In genomic region chr12:38907171-38907923, GRCh38 we compare ENCODE assay signal across 8 cellular contexts. TPM values are rescaled to one million over a fixed set of nuclear protein-coding genes. Genes with fewer than 3 reads are reported as not detected.
DNase-seq lines count a peak whose midpoint lies in the region; ATAC-seq, FAIRE-seq and TF ChIP-seq lines count a peak whose summit lies in the region.

No MANE protein-coding gene starts in this region.

- H3K36me3 ChIP-seq in kidney (ENCODE audit: control insufficient read depth in 1 of 2, insufficient read depth in 2 of 2, low read length in 2 of 2): no peaks in the 10 kb centered on the region
- no peaks in the 10 kb centered on the region for H3K36me3 ChIP-seq in subcutaneous abdominal adipose tissue (ENCODE audit: control insufficient read depth in 5 of 5, insufficient read depth in 5 of 5, low read length in 5 of 5)

- POLR2A ChIA-PET in activated CD4-positive, alpha-beta T cell treated with anti-CD3 and anti-CD28 coated beads for 36 hours (lab: Charles Lee): interaction anchor here (0.7 kb wide), 1 partner anchor 989 kb away, joined by 3 read pairs; no protein-coding TSS in a partner anchor

- intact Hi-C loops in activated CD4-positive, alpha-beta T cell treated with anti-CD3 and anti-CD28 coated beads for 36 hours (cut with DNase I, micrococcal nuclease): loop anchor here (2.0 to 10.0 kb wide), 8 partner anchors 130 to 1197 kb away; partner anchors contain the start of gene SLC2A13 (in 1 of the 2)
- intact Hi-C loops in kidney (cut with DNase I): no loop called here

- H3K4me3 Mint-ChIP-seq in activated CD4-positive, alpha-beta T cell treated with anti-CD3 and anti-CD28 coated beads for 36 hours: peak overlapping the region; percentile 84
- peak overlapping the region; percentile 84 for H3K4me3 Mint-ChIP-seq in activated naive CD8-positive, alpha-beta T cell treated with anti-CD3 and anti-CD28 coated beads for 36 hours

- no peaks in the 10 kb centered on the region for H3K9me3 Mint-ChIP-seq in activated CD4-positive, alpha-beta T cell treated with anti-CD3 and anti-CD28 coated beads for 36 hours (ENCODE audit: low read depth)
- no peaks in the 10 kb centered on the region for H3K9me3 Mint-ChIP-seq in activated naive CD8-positive, alpha-beta T cell treated with anti-CD3 and anti-CD28 coated beads for 36 hours

- H3K27ac ChIP-seq in kidney (ENCODE audit: low read depth in 2 of 2, low read length in 2 of 2) (peak overlapping the region; percentile 34 to 99), subcutaneous abdominal adipose tissue (ENCODE audit: low read depth, low read length) (peak overlapping the region; percentile 99)

- TF ChIP-seq CTCF in kidney (IDR thresholded peaks at IDR 0.05; ENCODE audit: borderline replicate concordance, extremely low read depth, insufficient read depth): no peak

- peaks cover 30% of the 10 kb centered on the region for H3K4me1 Mint-ChIP-seq in activated CD4-positive, alpha-beta T cell treated with anti-CD3 and anti-CD28 coated beads for 36 hours
- H3K4me1 Mint-ChIP-seq in activated naive CD8-positive, alpha-beta T cell treated with anti-CD3 and anti-CD28 coated beads for 36 hours: peaks cover 20% of the 10 kb centered on the region

- peak overlapping the region; percentile 77 for H3K27ac Mint-ChIP-seq in activated CD4-positive, alpha-beta T cell treated with anti-CD3 and anti-CD28 coated beads for 36 hours
- H3K27ac Mint-ChIP-seq in activated naive CD8-positive, alpha-beta T cell treated with anti-CD3 and anti-CD28 coated beads for 36 hours: peak overlapping the region; percentile 72

- CTCF ChIA-PET in activated CD4-positive, alpha-beta T cell treated with anti-CD3 and anti-CD28 coated beads for 36 hours (lab: Charles Lee): interaction anchor here (0.6 to 3.7 kb wide), 9 partner anchors 12 to 196 kb away, joined by 3 to 23 read pairs (median 4); no protein-coding TSS in a partner anchor

- H3K9me3 ChIP-seq in kidney (ENCODE audit: control insufficient read depth in 1 of 2, low read length in 2 of 2) (no peaks in the 10 kb centered on the region), subcutaneous abdominal adipose tissue (ENCODE audit: control insufficient read depth in 5 of 5, low read length in 5 of 5) (no peaks in the 10 kb centered on the region)

- peak; percentile 87 for FAIRE-seq in kidney (lab: Jason Lieb, UNC)

- peaks cover 10% of the 10 kb centered on the region for H3K27me3 Mint-ChIP-seq in activated CD4-positive, alpha-beta T cell treated with anti-CD3 and anti-CD28 coated beads for 36 hours
- H3K27me3 Mint-ChIP-seq in activated naive CD8-positive, alpha-beta T cell treated with anti-CD3 and anti-CD28 coated beads for 36 hours: peaks cover 50% of the 10 kb centered on the region

- H3K9ac ChIP-seq in kidney (ENCODE audit: low read length in 2 of 2) (peak overlapping the region; percentile 78 to 92), subcutaneous abdominal adipose tissue (ENCODE audit: low read length in 5 of 5) (peak overlapping the region in 4 of 5 donors; percentile 63 to 98 (median 84))

- no peaks in the 10 kb centered on the region for H3K36me3 Mint-ChIP-seq in activated CD4-positive, alpha-beta T cell treated with anti-CD3 and anti-CD28 coated beads for 36 hours (ENCODE audit: low read depth)
- no peaks in the 10 kb centered on the region for H3K36me3 Mint-ChIP-seq in activated naive CD8-positive, alpha-beta T cell treated with anti-CD3 and anti-CD28 coated beads for 36 hours

- H3K4me3 ChIP-seq in kidney (ENCODE audit: low read length in 2 of 2) (peak overlapping the region; percentile 81 to 94), subcutaneous abdominal adipose tissue (ENCODE audit: low read depth in 1 of 5, low read length in 5 of 5) (peak overlapping the region; percentile 82 to 94 (median 91))

- ATAC-seq in activated CD4-positive, alpha-beta T cell treated with anti-CD3 and anti-CD28 coated beads for 36 hours: peak; percentile 13

- no peak for DNase-seq in activated CD4-positive, alpha-beta T cell treated with anti-CD3 and anti-CD28 coated beads for 36 hours
- no peak for DNase-seq in activated CD4-positive, alpha-beta T cell treated with anti-CD3 and anti-CD28 coated beads, Interleukin-2, amount 50 U/mL, for 1 hour
- DNase-seq in activated naive CD8-positive, alpha-beta T cell treated with anti-CD3 and anti-CD28 coated beads for 36 hours: no peak
- DNase-seq in kidney: no peak
- no peak for DNase-seq in HuH-7.5 (ENCODE audit: low spot score)
- DNase-seq in central memory CD4-positive, alpha-beta T cell: no peak
- no peak for DNase-seq in NOMO-1 treated with DMSO at 0.1 percent for 48 hours (lab: John Stamatoyannopoulos, UW; ENCODE audit: unreplicated experiment)

- peaks cover 3 to 9% of the 10 kb centered on the region in 2 donors for H3K4me1 ChIP-seq in kidney (ENCODE audit: control insufficient read depth in 1 of 2, insufficient read depth in 1 of 2, low read depth in 1 of 2, low read length in 2 of 2)
- peaks cover 5 to 32% (median 26%) of the 10 kb centered on the region in 5 donors for H3K4me1 ChIP-seq in subcutaneous abdominal adipose tissue (ENCODE audit: control insufficient read depth in 5 of 5, insufficient read depth in 5 of 5, low read length in 5 of 5)

- no peaks in the 10 kb centered on the region for H3K27me3 ChIP-seq in subcutaneous abdominal adipose tissue (ENCODE audit: control insufficient read depth in 5 of 5, insufficient read depth in 4 of 5, low read length in 5 of 5)

RNA-seq across cellular contexts. Expression of gene CPNE8, which starts 2.0 kb away (rescaled TPM):
- 1 to 10 TPM; 3.0 to 4.6 TPM for total RNA-seq in activated CD4-positive, alpha-beta T cell treated with anti-CD3 and anti-CD28 coated beads for 36 hours
- 1 to 10 TPM; 2.3 to 4.2 TPM for total RNA-seq in activated naive CD8-positive, alpha-beta T cell treated with anti-CD3 and anti-CD28 coated beads for 36 hours
- 28.5 TPM for total RNA-seq in kidney
- 8.8 TPM for polyA plus RNA-seq in kidney (ENCODE audit: insufficient read depth, low read depth, low replicate concordance)
